In the genomic region with DNA sequence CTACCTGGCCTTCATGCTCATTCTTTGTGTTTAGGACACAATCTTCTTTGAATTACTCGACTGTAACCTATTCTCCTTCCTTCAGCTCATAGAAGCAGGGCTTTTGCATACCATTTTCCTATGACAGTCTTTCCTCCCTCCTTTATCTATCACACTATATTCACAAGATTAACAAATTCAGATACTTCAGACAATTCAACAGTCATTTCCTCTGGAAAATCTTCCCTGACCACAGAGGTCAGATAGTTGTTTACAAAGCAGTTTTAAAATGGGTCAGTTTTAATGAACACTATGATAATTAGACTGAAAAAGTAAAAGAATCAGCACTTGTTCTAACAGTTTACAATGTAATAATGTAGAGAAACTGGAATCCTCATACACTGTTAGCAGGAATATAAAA, we compare ENCODE assay signal across 1 cellular context.
TF ChIP-seq lines count a peak whose summit lies in the region.

No MANE protein-coding gene starts in this region.

TF ChIP-seq in IMR-90, 13 proteins besides CTCF, POLR2A, EP300 and RAD21:
- TF ChIP-seq FOS (IDR thresholded peaks at IDR 0.05; ENCODE audit: low read depth, low read length): no peak
- TF ChIP-seq RCOR1 (IDR thresholded peaks at IDR 0.05; ENCODE audit: insufficient replicate concordance, low read length): no peak
- no peak for TF ChIP-seq CHD1 (IDR thresholded peaks at IDR 0.05; ENCODE audit: low read depth, low read length)
- TF ChIP-seq MXI1 (IDR thresholded peaks at IDR 0.05; ENCODE audit: borderline replicate concordance, low read depth, low read length): no peak
- no peak for TF ChIP-seq BHLHE40 (IDR thresholded peaks at IDR 0.05; ENCODE audit: low read depth, low read length)
- TF ChIP-seq CEBPB (IDR thresholded peaks at IDR 0.05; ENCODE audit: low read depth, low read length): no peak
- no peak for TF ChIP-seq NFE2L2 (IDR thresholded peaks at IDR 0.05; ENCODE audit: low read depth, low read length)
- no peak for TF ChIP-seq SMC3 (IDR thresholded peaks at IDR 0.05; ENCODE audit: low read depth, low read length)
- TF ChIP-seq MAZ (IDR thresholded peaks at IDR 0.05; ENCODE audit: borderline replicate concordance, low read depth, low read length): no peak
